Comparison of ENCODE assay signal across 12 cellular contexts in genomic region chr1:100627018-100627716, GRCh38.
DNase-seq lines count a peak whose midpoint lies in the region; ATAC-seq and TF ChIP-seq lines count a peak whose summit lies in the region.
"Had no signal": no experiment of that assay in that cellular context is flagged by ENCODE, and none has a peak within 500 bp of the region (broad histone marks: within the 10 kb centered on the region; RNA-seq: fewer than 3 reads in every experiment).

No MANE protein-coding gene starts in this region.

- H3K9me2 ChIP-seq in PC-9 (ENCODE audit: insufficient read depth), result no peaks in the 10 kb centered on the region

- H3K27me3 Mint-ChIP-seq in activated CD4-positive, alpha-beta T cell treated with anti-CD3 and anti-CD28 coated beads for 36 hours, result peaks cover 2% of the 10 kb centered on the region

- H3K4me3 Mint-ChIP-seq in activated CD4-positive, alpha-beta T cell treated with anti-CD3 and anti-CD28 coated beads for 36 hours, result no peak overlapping the region

- DNase-seq in activated CD4-positive, alpha-beta T cell treated with anti-CD3 and anti-CD28 coated beads for 36 hours, result no peak
- no peak for DNase-seq in activated CD4-positive, alpha-beta T cell treated with anti-CD3 and anti-CD28 coated beads for 48 hours
- DNase-seq in PC-9, result no peak
- DNase-seq in fibroblast of mammary gland (ENCODE audit: low read depth), result peak; percentile 85
- DNase-seq in NCI-H526 treated with DMSO at 0.1 percent for 48 hours (lab: John Stamatoyannopoulos, UW), result no peak
- DNase-seq in NCI-H1105 (lab: John Stamatoyannopoulos, UW), result no peak
- no peak for DNase-seq in DMS79 treated with DMSO at 0.1 percent for 48 hours (lab: John Stamatoyannopoulos, UW)
- DNase-seq: NCI-H345 had no signal

- no peak for ATAC-seq in activated CD4-positive, alpha-beta T cell treated with anti-CD3 and anti-CD28 coated beads for 36 hours
- ATAC-seq: esophagus mucosa had no signal

- no peak overlapping the region for H3K4me3 ChIP-seq in PC-9
- H3K4me3 ChIP-seq in fibroblast of mammary gland (ENCODE audit: control insufficient read depth, low read depth, low read length), result no peak overlapping the region
- no peak overlapping the region for H3K4me3 ChIP-seq in skeletal muscle tissue (ENCODE audit: low read length in 3 of 3)
- H3K4me3 ChIP-seq: ascending aorta, SK-N-MC had no signal

- H3K4me1 ChIP-seq in PC-9 (replicated peaks; ENCODE audit: insufficient read depth) (peaks cover 67% of the 10 kb centered on the region), skeletal muscle tissue (ENCODE audit: control insufficient read depth in 3 of 3, insufficient read depth in 3 of 3, low read length in 3 of 3) (peaks cover 0 to 8% (median 3%) of the 10 kb centered on the region in 3 donors)

- POLR2A ChIA-PET in activated CD4-positive, alpha-beta T cell treated with anti-CD3 and anti-CD28 coated beads for 36 hours (lab: Charles Lee), result interaction anchor here (1.0 kb wide), 1 partner anchor 96 kb away, joined by 4 read pairs; no protein-coding TSS in a partner anchor
- POLR2A ChIA-PET in PC-9 (lab: Charles Lee; ENCODE audit: unreplicated experiment), result no interaction called here

- H3K9me3 ChIP-seq in PC-9 (ENCODE audit: insufficient read depth, low read depth), result peaks cover 4% of the 10 kb centered on the region
- no peaks in the 10 kb centered on the region for H3K9me3 ChIP-seq in skeletal muscle tissue (ENCODE audit: control insufficient read depth in 3 of 3, low read length in 3 of 3)
- H3K9me3 ChIP-seq: ascending aorta had no signal

- H3K36me3 Mint-ChIP-seq in activated CD4-positive, alpha-beta T cell treated with anti-CD3 and anti-CD28 coated beads for 36 hours (ENCODE audit: low read depth), result no peaks in the 10 kb centered on the region

- no peak overlapping the region for H3K4me2 ChIP-seq in PC-9

- CTCF ChIA-PET in activated CD4-positive, alpha-beta T cell treated with anti-CD3 and anti-CD28 coated beads for 36 hours (lab: Charles Lee), result interaction anchor here (0.9 kb wide), 1 partner anchor 89 kb away, joined by 3 read pairs; the partner anchor contains the start of gene GPR88
- CTCF ChIA-PET in PC-9 (lab: Charles Lee), result no interaction called here

- peaks cover 14% of the 10 kb centered on the region for H3K4me1 Mint-ChIP-seq in activated CD4-positive, alpha-beta T cell treated with anti-CD3 and anti-CD28 coated beads for 36 hours

- no peaks in the 10 kb centered on the region for H4K20me1 ChIP-seq in PC-9 (ENCODE audit: insufficient read depth)

- H3K79me2 ChIP-seq in PC-9 (ENCODE audit: low read depth), result no peaks in the 10 kb centered on the region

- H3K27me3 ChIP-seq in PC-9 (ENCODE audit: insufficient read depth, low read depth), result no peaks in the 10 kb centered on the region
- H3K27me3 ChIP-seq in skeletal muscle tissue (ENCODE audit: control insufficient read depth in 3 of 3, insufficient read depth in 3 of 3, low read length in 3 of 3), result no peaks in the 10 kb centered on the region
- H3K27me3 ChIP-seq: ascending aorta had no signal

- intact Hi-C loops in activated CD4-positive, alpha-beta T cell treated with anti-CD3 and anti-CD28 coated beads for 36 hours (cut with DNase I, micrococcal nuclease), result no loop called here
- intact Hi-C loops in PC-9 (cut with micrococcal nuclease; ENCODE audit: unreplicated experiment), result no loop called here

- H3F3A ChIP-seq in PC-9 (ENCODE audit: insufficient read depth, low read depth), result peaks cover 41% of the 10 kb centered on the region

- H2AFZ ChIP-seq in PC-9, result 0 out of 2 replicates have a peak overlapping the region, but pooled peaks have one; percentile 2

- peak overlapping the region; percentile 51 for H3K27ac Mint-ChIP-seq in activated CD4-positive, alpha-beta T cell treated with anti-CD3 and anti-CD28 coated beads for 36 hours

- peak overlapping the region; percentile 43 for H3K27ac ChIP-seq in PC-9
- peak overlapping the region; percentile 42 for H3K27ac ChIP-seq in skeletal muscle tissue (ENCODE audit: low read depth, low read length)
- H3K27ac ChIP-seq: SK-N-MC had no signal

- no peak overlapping the region for H3K9ac ChIP-seq in skeletal muscle tissue (ENCODE audit: low read depth in 1 of 3, low read length in 3 of 3)

- BruUV-seq in PC-9 (replicated peaks; lab: Mats Ljungman, UMichigan), result no TSS peak

- H3K9me3 Mint-ChIP-seq in activated CD4-positive, alpha-beta T cell treated with anti-CD3 and anti-CD28 coated beads for 36 hours (ENCODE audit: low read depth), result no peaks in the 10 kb centered on the region

- H3K36me3 ChIP-seq in PC-9 (ENCODE audit: low read depth), result no peaks in the 10 kb centered on the region
- no peaks in the 10 kb centered on the region for H3K36me3 ChIP-seq in skeletal muscle tissue (ENCODE audit: control insufficient read depth in 3 of 3, insufficient read depth in 3 of 3, low read length in 3 of 3)
- H3K36me3 ChIP-seq: ascending aorta had no signal

- TF ChIP-seq CTCF in PC-9 (conservative IDR thresholded peaks at IDR 0.05), result no peak
- no peak for TF ChIP-seq CTCF in fibroblast of mammary gland (conservative IDR thresholded peaks at IDR 0.05; ENCODE audit: control insufficient read depth, insufficient read depth, low read depth, low read length)
